9 cellular contexts compared by ENCODE assay signal in genomic region chr15:48794697-48795134, GRCh38. TPM values are rescaled to one million over a fixed set of nuclear protein-coding genes. Genes with fewer than 3 reads are reported as not detected.
DNase-seq lines count a peak whose midpoint lies in the region; ATAC-seq lines count a peak whose summit lies in the region.
"Had no signal": no experiment of that assay in that cellular context is flagged by ENCODE, and none has a peak within 500 bp of the region (broad histone marks: within the 10 kb centered on the region; RNA-seq: fewer than 3 reads in every experiment).

No MANE protein-coding gene starts in this region.

- peak overlapping the region; percentile 68 for H3K27ac Mint-ChIP-seq in activated T-helper 2 cell treated with anti-CD3 and anti-CD28 coated beads, Interferon-gamma antibody, Interleukin-2, Interleukin-4, amounts not matched to agents 10 μg/mL and 5 μg/mL and 100 μg/mL, durations not matched to agents 14 hours and 24 hours and 36 hours
- H3K27ac Mint-ChIP-seq: activated naive CD8-positive, alpha-beta T cell had no signal

- intact Hi-C loops in activated T-helper 2 cell treated with anti-CD3 and anti-CD28 coated beads, Interferon-gamma antibody, Interleukin-2, Interleukin-4, amounts not matched to agents 10 μg/mL and 5 μg/mL and 100 μg/mL, durations not matched to agents 14 hours and 24 hours and 36 hours (cut with micrococcal nuclease): no loop called here

- no peaks in the 10 kb centered on the region for H3K9me3 Mint-ChIP-seq in activated T-helper 2 cell treated with anti-CD3 and anti-CD28 coated beads, Interferon-gamma antibody, Interleukin-2, Interleukin-4, amounts not matched to agents 10 μg/mL and 5 μg/mL and 100 μg/mL, durations not matched to agents 14 hours and 24 hours and 36 hours

- peaks cover 62% of the 10 kb centered on the region for H3K36me3 Mint-ChIP-seq in activated T-helper 2 cell treated with anti-CD3 and anti-CD28 coated beads, Interferon-gamma antibody, Interleukin-2, Interleukin-4, amounts not matched to agents 10 μg/mL and 5 μg/mL and 100 μg/mL, durations not matched to agents 14 hours and 24 hours and 36 hours (ENCODE audit: low read depth)

- H3K4me1 Mint-ChIP-seq in activated T-helper 2 cell treated with anti-CD3 and anti-CD28 coated beads, Interferon-gamma antibody, Interleukin-2, Interleukin-4, amounts not matched to agents 10 μg/mL and 5 μg/mL and 100 μg/mL, durations not matched to agents 14 hours and 24 hours and 36 hours (ENCODE audit: low read depth): peaks cover 26% of the 10 kb centered on the region

- DNase-seq in Ammon's horn (ENCODE audit: low spot score) (peak; percentile 16), lung microvascular endothelial cell (ENCODE audit: low read depth in 2 of 2) (peak; percentile 18 to 27), NCI-H345 treated with DMSO at 0.1 percent for 48 hours (lab: John Stamatoyannopoulos, UW; ENCODE audit: unreplicated experiment) (no peak), NCI-H446 treated with DMSO at 0.1 percent for 48 hours (lab: John Stamatoyannopoulos, UW) (no peak), NCI-H1436 (lab: John Stamatoyannopoulos, UW) (no peak)
- no peak for DNase-seq in activated T-helper 2 cell treated with anti-CD3 and anti-CD28 coated beads, Interferon-gamma antibody, Interleukin-2, Interleukin-4, amounts not matched to agents 10 μg/mL and 5 μg/mL and 100 μg/mL, durations not matched to agents 14 hours and 24 hours and 36 hours (ENCODE audit: low spot score)

- ATAC-seq in GM19372 (IDR thresholded peaks at IDR 0.05; ENCODE audit: low read depth, unreplicated experiment) (peak; percentile 94), HG03196 (IDR thresholded peaks at IDR 0.05; ENCODE audit: unreplicated experiment) (peak; percentile 75)

- H3K27me3 Mint-ChIP-seq in activated T-helper 2 cell treated with anti-CD3 and anti-CD28 coated beads, Interferon-gamma antibody, Interleukin-2, Interleukin-4, amounts not matched to agents 10 μg/mL and 5 μg/mL and 100 μg/mL, durations not matched to agents 14 hours and 24 hours and 36 hours (ENCODE audit: low read depth): no peaks in the 10 kb centered on the region
- H3K27me3 Mint-ChIP-seq: activated naive CD8-positive, alpha-beta T cell had no signal

- H3K4me3 Mint-ChIP-seq in activated T-helper 2 cell treated with anti-CD3 and anti-CD28 coated beads, Interferon-gamma antibody, Interleukin-2, Interleukin-4, amounts not matched to agents 10 μg/mL and 5 μg/mL and 100 μg/mL, durations not matched to agents 14 hours and 24 hours and 36 hours (ENCODE audit: low read depth): no peak overlapping the region
- H3K4me3 Mint-ChIP-seq: activated naive CD8-positive, alpha-beta T cell had no signal

RNA-seq across cellular contexts. Expression of gene CEP152, which starts 16.2 kb away (rescaled TPM):
- total RNA-seq in activated T-helper 2 cell treated with anti-CD3 and anti-CD28 coated beads, Interferon-gamma antibody, Interleukin-2, Interleukin-4, amounts not matched to agents 10 μg/mL and 5 μg/mL and 100 μg/mL, durations not matched to agents 14 hours and 24 hours and 36 hours: 26.2 and 29.2 TPM in 2 replicates
- 0.79 and 4.4 TPM in 2 replicates for total RNA-seq in lung microvascular endothelial cell

Comparison
In these comparisons a context has a peak if more than half of its experiments do, and no peak if none do; other contexts are left out.
1. DNase-seq: peak in Ammon's horn (single experiment) and lung microvascular endothelial cell (2 of 2); none in activated T-helper 2 cell treated with anti-CD3 and anti-CD28 coated beads, Interferon-gamma antibody, Interleukin-2, Interleukin-4, amounts not matched to agents 10 μg/mL and 5 μg/mL and 100 μg/mL, durations not matched to agents 14 hours and 24 hours and 36 hours (single experiment), NCI-H345 treated with DMSO at 0.1 percent for 48 hours (single experiment), NCI-H446 treated with DMSO at 0.1 percent for 48 hours (single experiment) and NCI-H1436 (single experiment).